Comparison of ENCODE assay signal across 15 cellular contexts in the genomic region with DNA sequence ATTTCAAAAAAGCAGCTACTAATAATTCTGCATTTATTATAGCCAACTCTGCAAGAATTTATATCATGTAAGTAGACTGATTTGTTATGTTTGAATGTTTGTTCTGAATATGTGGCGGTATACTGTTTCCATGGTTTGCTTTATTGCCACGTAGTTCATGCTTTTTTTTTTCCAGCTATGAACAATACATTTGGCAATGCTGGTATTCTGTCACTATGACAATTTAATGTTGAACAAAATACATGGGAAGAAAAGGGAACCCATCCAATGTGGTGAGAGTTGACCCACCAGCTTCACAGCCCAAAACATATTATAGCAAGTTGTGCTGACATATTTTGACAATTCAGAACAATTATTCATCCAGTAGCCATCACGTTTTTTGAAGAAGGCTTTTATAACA.
DNase-seq lines count a peak whose midpoint lies in the region; ATAC-seq and TF ChIP-seq lines count a peak whose summit lies in the region.
"Had no signal": no experiment of that assay in that cellular context is flagged by ENCODE, and none has a peak within 500 bp of the region (broad histone marks: within the 10 kb centered on the region; RNA-seq: fewer than 3 reads in every experiment).

No MANE protein-coding gene starts in this region.

- POLR2A ChIA-PET in CD4-positive, alpha-beta T cell (lab: Charles Lee), result no interaction called here

- H3K4me3 Mint-ChIP-seq in CD4-positive, alpha-beta T cell, result no peak overlapping the region
- H3K4me3 Mint-ChIP-seq: CD4-positive, CD25-positive, alpha-beta regulatory T cell; HFFc6 had no signal

- H3K36me3 Mint-ChIP-seq in CD4-positive, alpha-beta T cell (ENCODE audit: low read depth), result no peaks in the 10 kb centered on the region
- H3K36me3 Mint-ChIP-seq: CD4-positive, CD25-positive, alpha-beta regulatory T cell had no signal

- H4K20me1 ChIP-seq in GM23248 (ENCODE audit: insufficient read depth), result no peaks in the 10 kb centered on the region
- H4K20me1 ChIP-seq: BLaER1 treated with 17β-estradiol and CSF1 and Interleukin-3, amounts not matched to agents 10 nM and 100 nM had no signal

- no peak overlapping the region for H3K27ac ChIP-seq in GM23248
- H3K27ac ChIP-seq in suprapubic skin, result peak overlapping the region; percentile 24
- H3K27ac ChIP-seq in CD4-positive, alpha-beta T cell (ENCODE audit: low read depth, low read length), result no peak overlapping the region
- H3K27ac ChIP-seq: BLaER1 treated with 17β-estradiol and CSF1 and Interleukin-3, amounts not matched to agents 10 nM and 100 nM had no signal

- H3K36me3 ChIP-seq in GM23248 (ENCODE audit: low read depth) (no peaks in the 10 kb centered on the region), suprapubic skin (no peaks in the 10 kb centered on the region)
- H3K36me3 ChIP-seq: BLaER1 treated with 17β-estradiol and CSF1 and Interleukin-3, amounts not matched to agents 10 nM and 100 nM had no signal

- TF ChIP-seq POLR2A in suprapubic skin (IDR thresholded peaks at IDR 0.05), result no peak

- no peaks in the 10 kb centered on the region for H3K79me2 ChIP-seq in GM23248 (ENCODE audit: insufficient read depth)

- H3K27me3 ChIP-seq in GM23248 (replicated peaks; ENCODE audit: insufficient read depth) (no peaks in the 10 kb centered on the region), suprapubic skin (no peaks in the 10 kb centered on the region)
- peaks cover 20% of the 10 kb centered on the region for H3K27me3 ChIP-seq in CD4-positive, alpha-beta T cell (ENCODE audit: control insufficient read depth, insufficient read depth, low read length)
- H3K27me3 ChIP-seq: BLaER1 treated with 17β-estradiol and CSF1 and Interleukin-3, amounts not matched to agents 10 nM and 100 nM had no signal

- no peaks in the 10 kb centered on the region for H3K4me1 ChIP-seq in GM23248 (ENCODE audit: insufficient read depth)
- no peaks in the 10 kb centered on the region for H3K4me1 ChIP-seq in suprapubic skin

- intact Hi-C loops in CD4-positive, alpha-beta T cell (cut with DNase I, micrococcal nuclease), result no loop called here
- intact Hi-C loops in left ventricle myocardium superior (cut with micrococcal nuclease), result no loop called here

- H3K9me3 ChIP-seq in GM23248 (ENCODE audit: low read depth) (no peaks in the 10 kb centered on the region), suprapubic skin (no peaks in the 10 kb centered on the region)
- H3K9me3 ChIP-seq in CD4-positive, alpha-beta T cell (ENCODE audit: control insufficient read depth, low read length), result no peaks in the 10 kb centered on the region

- H3K4me1 Mint-ChIP-seq in CD4-positive, alpha-beta T cell (ENCODE audit: low read depth), result no peaks in the 10 kb centered on the region

- H3K9me3 Mint-ChIP-seq in CD4-positive, alpha-beta T cell, result no peaks in the 10 kb centered on the region
- H3K9me3 Mint-ChIP-seq: HFFc6 had no signal

- ATAC-seq in CD4-positive, alpha-beta T cell (ENCODE audit: poor library complexity), result no peak
- no peak for ATAC-seq in left ventricle myocardium superior
- ATAC-seq: GM12878 had no signal

- H3K4me3 ChIP-seq in GM23248 (no peak overlapping the region), fibroblast of pulmonary artery (replicated peaks; ENCODE audit: low read depth, low read length) (no peak overlapping the region), suprapubic skin (no peak overlapping the region)
- H3K4me3 ChIP-seq: BLaER1 treated with 17β-estradiol and CSF1 and Interleukin-3, amounts not matched to agents 10 nM and 100 nM; GM12878 had no signal

- TF ChIP-seq CTCF in fibroblast of pulmonary artery (IDR thresholded peaks at IDR 0.05; ENCODE audit: low read length, missing control alignments), result no peak
- TF ChIP-seq CTCF in suprapubic skin (IDR thresholded peaks at IDR 0.05), result no peak
- no peak for TF ChIP-seq CTCF in CD4-positive, alpha-beta T cell (IDR thresholded peaks at IDR 0.05)

- H2AFZ ChIP-seq in GM23248, result no peak overlapping the region

- DNase-seq in GM23248 (peak; percentile 39), dermis microvascular lymphatic vessel endothelial cell (ENCODE audit: low read depth in 2 of 2) (peak; percentile 56 to 81), fibroblast of pulmonary artery (ENCODE audit: low read depth) (peak; percentile 43), suprapubic skin (ENCODE audit: low spot score in 2 of 2) (no peak), left ventricle myocardium superior (no peak)
- no peak for DNase-seq in CD4-positive, alpha-beta T cell
- DNase-seq in stimulated activated CD4-positive, alpha-beta T cell treated with anti-CD3 and anti-CD28 coated beads, Interleukin-2, amount 100 ng/mL, for 24 hours, result no peak
- DNase-seq: 8988T; Calu3; CD4-positive, CD25-positive, alpha-beta regulatory T cell; DMS 273 treated with DMSO at 0.1 percent for 48 hours; HCEC 1CT; HFFc6 had no signal

- no peak overlapping the region for H3K27ac Mint-ChIP-seq in CD4-positive, alpha-beta T cell
- H3K27ac Mint-ChIP-seq: CD4-positive, CD25-positive, alpha-beta regulatory T cell; HFFc6 had no signal

- in situ Hi-C loops in GM23248 (cut with MboI), result no loop called here

- H3K9me2 ChIP-seq in GM23248 (ENCODE audit: insufficient read depth), result 0 out of 2 replicates have a peak, but pooled peaks cover 3% of the 10 kb centered on the region

- WGBS in GM23248 (ENCODE audit: low coverage in 1 of 2, low lambda C conversion rate in 2 of 2, missing lambda C conversion rate in 2 of 2), 2 experiments, result 50 to 53% methylated on average over 3 of the region's 3 CpGs
- WGBS in suprapubic skin, result 44% methylated on average over 3 of the region's 3 CpGs

- no peaks in the 10 kb centered on the region for H3F3A ChIP-seq in GM23248 (ENCODE audit: insufficient read depth)

- H3K27me3 Mint-ChIP-seq in CD4-positive, alpha-beta T cell, result peaks cover 37% of the 10 kb centered on the region

- CTCF ChIA-PET in CD4-positive, alpha-beta T cell (lab: Charles Lee), result no interaction called here

- H3K9ac ChIP-seq in GM23248, result no peak overlapping the region
- H3K9ac ChIP-seq: BLaER1 treated with 17β-estradiol and CSF1 and Interleukin-3, amounts not matched to agents 10 nM and 100 nM had no signal

- H3K4me2 ChIP-seq in GM23248 (ENCODE audit: unreplicated experiment), result no peak overlapping the region
- H3K4me2 ChIP-seq: BLaER1 treated with 17β-estradiol and CSF1 and Interleukin-3, amounts not matched to agents 10 nM and 100 nM had no signal

- no peak for TF ChIP-seq EP300 in suprapubic skin (IDR thresholded peaks at IDR 0.05)

Comparison
In these comparisons a context has a peak if more than half of its experiments do, and no peak if none do; other contexts are left out.
1. DNase-seq: peak in GM23248 (single experiment), dermis microvascular lymphatic vessel endothelial cell (2 of 2) and fibroblast of pulmonary artery (single experiment); none in suprapubic skin (0 of 2), CD4-positive, alpha-beta T cell (0 of 10), left ventricle myocardium superior (single experiment) and stimulated activated CD4-positive, alpha-beta T cell treated with anti-CD3 and anti-CD28 coated beads, Interleukin-2, amount 100 ng/mL, for 24 hours (0 of 2).